Comparison of ENCODE assay signal across 14 cellular contexts in genomic region chr12:111693818-111694217, GRCh38.
"Had no signal": no experiment of that assay in that cellular context is flagged by ENCODE, and none has a peak within 500 bp of the region (broad histone marks: within the 10 kb centered on the region; RNA-seq: fewer than 3 reads in every experiment).

No MANE protein-coding gene starts in this region.

- H3K9me3 ChIP-seq: gastrocnemius medialis, tibial artery, upper lobe of left lung, uterus had no signal

- H3K27ac ChIP-seq: dorsolateral prefrontal cortex, gastrocnemius medialis, tibial artery, upper lobe of left lung, uterus had no signal

- H3K27me3 Mint-ChIP-seq: naive thymus-derived CD4-positive, alpha-beta T cell had no signal

- H3K27me3 ChIP-seq: dorsolateral prefrontal cortex, gastrocnemius medialis, tibial artery, upper lobe of left lung, uterus had no signal

- H3K4me3 Mint-ChIP-seq: immature natural killer cell; naive thymus-derived CD4-positive, alpha-beta T cell had no signal

- H3K4me3 ChIP-seq: dorsolateral prefrontal cortex, gastrocnemius medialis, tibial artery, upper lobe of left lung, uterus had no signal

- H3K27ac Mint-ChIP-seq: immature natural killer cell had no signal

- ATAC-seq: esophagus mucosa; gastrocnemius medialis; naive thymus-derived CD4-positive, alpha-beta T cell; stimulated activated naive CD8-positive, alpha-beta T cell treated with anti-CD3 and anti-CD28 coated beads, Interleukin-15, Interleukin-2, amounts not matched to agents 100 U/mL and 50 U/mL, for 24 hours had no signal

- H3K4me1 ChIP-seq: gastrocnemius medialis, tibial artery, upper lobe of left lung, uterus had no signal

- DNase-seq: cortex of kidney; dorsolateral prefrontal cortex; effector CD8-positive, alpha-beta T cell; gastrocnemius medialis; immature natural killer cell; mesendoderm; naive thymus-derived CD4-positive, alpha-beta T cell; small intestine; stimulated activated CD4-positive, alpha-beta T cell treated with anti-CD3 and anti-CD28 coated beads, Interleukin-12 subunit alpha, Interleukin-12 subunit beta, amount 100 ng/mL, for 4 hours; stimulated activated naive CD8-positive, alpha-beta T cell treated with anti-CD3 and anti-CD28 coated beads, Interleukin-15, Interleukin-2, amounts not matched to agents 100 U/mL and 50 U/mL, for 24 hours; tibial artery; upper lobe of left lung; uterus had no signal

- H3K36me3 ChIP-seq: uterus had no signal

- H3K9me3 Mint-ChIP-seq: immature natural killer cell had no signal
